In genomic region chr18:62847081-62847480, GRCh38 we compare ENCODE assay signal across 20 cellular contexts.
"Had no signal": no experiment of that assay in that cellular context is flagged by ENCODE, and none has a peak within 500 bp of the region (broad histone marks: within the 10 kb centered on the region; RNA-seq: fewer than 3 reads in every experiment).

No MANE protein-coding gene starts in this region.

- H3K27me3 Mint-ChIP-seq: activated naive CD8-positive, alpha-beta T cell treated with anti-CD3 and anti-CD28 coated beads for 36 hours; memory B cell; naive thymus-derived CD4-positive, alpha-beta T cell had no signal

- H3K9me3 Mint-ChIP-seq: activated naive CD8-positive, alpha-beta T cell treated with anti-CD3 and anti-CD28 coated beads for 36 hours; activated T-helper 1 cell treated with anti-CD3 and anti-CD28 coated beads, Interleukin-12 subunit alpha, Interleukin-12 subunit beta, Interleukin-2, Interleukin-4 antibody, amounts not matched to agents 30 ng/mL and 10 ng/mL and 1 ng/mL, durations not matched to agents 14 hours and 24 hours and 36 hours; immature natural killer cell; memory B cell; T-helper 1 cell treated with Interleukin-12 subunit alpha and Interleukin-12 subunit beta and Interleukin-4 antibody, amounts not matched to agents 30 μg/mL and 1 μg/mL, for 36 hours had no signal

- H3K4me3 Mint-ChIP-seq: activated naive CD8-positive, alpha-beta T cell treated with anti-CD3 and anti-CD28 coated beads for 36 hours; activated T-helper 1 cell treated with anti-CD3 and anti-CD28 coated beads, Interleukin-12 subunit alpha, Interleukin-12 subunit beta, Interleukin-2, Interleukin-4 antibody, amounts not matched to agents 30 ng/mL and 10 ng/mL and 1 ng/mL, durations not matched to agents 14 hours and 24 hours and 36 hours; memory B cell; naive thymus-derived CD4-positive, alpha-beta T cell had no signal

- H3K27me3 ChIP-seq: foreskin keratinocyte, spleen, transverse colon, uterus had no signal

- H3K4me1 ChIP-seq: foreskin keratinocyte, uterus had no signal

- H3K36me3 Mint-ChIP-seq: immature natural killer cell, memory B cell had no signal

- DNase-seq: activated CD4-positive, alpha-beta T cell treated with anti-CD3 and anti-CD28 coated beads, Interleukin-2, amount 50 U/mL, for 1 hour; activated CD8-positive, alpha-beta memory T cell treated with anti-CD3 and anti-CD28 coated beads, Interleukin-2, amount 50 U/mL, for 4 hours; activated naive CD8-positive, alpha-beta T cell treated with anti-CD3 and anti-CD28 coated beads for 36 hours; amniotic stem cell; foreskin keratinocyte; kidney glomerular epithelial cell; left ventricle myocardium superior; naive thymus-derived CD4-positive, alpha-beta T cell; occipital lobe; retina; spleen; stimulated activated CD4-positive, alpha-beta T cell treated with anti-CD3 and anti-CD28 coated beads, Interleukin-4, amount 100 ng/mL, for 4 hours; stimulated activated naive CD4-positive, alpha-beta T cell; transverse colon; uterus had no signal

- H3K4me3 ChIP-seq: spleen, transverse colon, uterus had no signal

- H3K27ac ChIP-seq: foreskin keratinocyte, spleen, transverse colon, uterus had no signal

- H3K36me3 ChIP-seq: spleen, transverse colon, uterus had no signal

- H3K27ac Mint-ChIP-seq: activated naive CD8-positive, alpha-beta T cell treated with anti-CD3 and anti-CD28 coated beads for 36 hours; naive thymus-derived CD4-positive, alpha-beta T cell had no signal

- ATAC-seq: activated CD4-positive, CD25-positive, alpha-beta regulatory T cell treated with anti-CD3 and anti-CD28 coated beads, Interleukin-2, amount 50 U/mL, for 24 hours; foreskin keratinocyte; naive thymus-derived CD4-positive, alpha-beta T cell had no signal

- H3K9me3 ChIP-seq: spleen, transverse colon, uterus had no signal
